ENCODE assay signal across 1 cellular context in the genomic region with DNA sequence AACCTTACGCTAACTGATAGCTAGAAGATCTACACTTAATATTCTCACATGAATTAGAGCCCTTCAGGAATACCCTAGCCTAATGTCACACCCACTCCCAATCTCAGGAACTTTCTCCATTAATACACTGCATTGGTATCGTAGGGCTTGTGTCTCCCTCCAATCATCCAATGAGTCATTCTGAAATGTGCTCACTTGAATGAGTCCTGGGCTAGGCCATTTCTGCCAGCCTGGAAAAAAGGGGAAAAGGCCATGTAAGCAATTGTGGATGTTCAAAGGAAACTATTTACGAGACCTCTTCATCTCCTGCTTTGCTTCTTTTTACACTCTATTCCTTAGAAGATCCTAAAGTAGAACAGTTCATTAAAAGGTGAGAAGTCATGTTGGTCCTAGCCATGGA.
TF ChIP-seq lines count a peak whose summit lies in the region.

No MANE protein-coding gene starts in this region.

TF ChIP-seq in SK-N-SH treated with all-trans-retinoic acid at 6 μM for 48 hours, 23 proteins besides CTCF, POLR2A, EP300 and RAD21 (continued from another document):
- TF ChIP-seq ZC3H10 (CRISPR knock-in tag; IDR thresholded peaks at IDR 0.05) = no peak
- no peak for TF ChIP-seq ZNF70 (CRISPR knock-in tag; IDR thresholded peaks at IDR 0.05)
- no peak for TF ChIP-seq ESRRG (CRISPR knock-in tag; IDR thresholded peaks at IDR 0.05)
- TF ChIP-seq OSR1 (CRISPR knock-in tag; IDR thresholded peaks at IDR 0.05) = no peak
- TF ChIP-seq TOX (CRISPR knock-in tag; IDR thresholded peaks at IDR 0.05; ENCODE audit: borderline replicate concordance) = no peak
- no peak for TF ChIP-seq PPARA (CRISPR knock-in tag; IDR thresholded peaks at IDR 0.05; ENCODE audit: borderline replicate concordance)
- no peak for TF ChIP-seq ZNF8 (CRISPR knock-in tag; IDR thresholded peaks at IDR 0.05)
- no peak for TF ChIP-seq ISL1 (CRISPR knock-in tag; IDR thresholded peaks at IDR 0.05)
